Comparison of ENCODE assay signal across 8 cellular contexts in the genomic region with DNA sequence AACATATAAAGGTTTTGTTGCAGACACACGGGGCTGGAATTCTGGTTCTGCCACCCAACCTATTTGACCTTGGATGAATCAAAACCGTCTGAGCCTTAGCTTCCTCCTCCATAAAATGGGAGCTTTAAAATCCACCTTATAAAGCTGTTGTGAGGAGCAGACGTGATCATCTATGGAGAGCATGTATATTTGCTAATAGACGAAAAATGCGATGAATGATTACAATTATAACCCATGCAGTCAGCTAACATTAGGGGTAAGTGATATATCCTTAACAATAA. TPM values are rescaled to one million over a fixed set of nuclear protein-coding genes. Genes with fewer than 3 reads are reported as not detected.
DNase-seq lines count a peak whose midpoint lies in the region; ATAC-seq and TF ChIP-seq lines count a peak whose summit lies in the region.

No MANE protein-coding gene starts in this region.

- H3K36me3 ChIP-seq in mesodermal cell (ENCODE audit: control insufficient read depth, insufficient read depth, low read length): no peaks in the 10 kb centered on the region

- peaks cover 37% of the 10 kb centered on the region for H3K4me1 Mint-ChIP-seq in stimulated activated naive CD8-positive, alpha-beta T cell treated with anti-CD3 and anti-CD28 coated beads, Interleukin-15, Interleukin-2, amounts not matched to agents 100 ng/mL and 50 ng/mL, for 24 hours (ENCODE audit: low read depth)

- H3K4me3 ChIP-seq in astrocyte of the cerebellum (ENCODE audit: low read depth, low read length): peak overlapping the region; percentile 89
- H3K4me3 ChIP-seq in mesodermal cell (ENCODE audit: extremely low read depth, insufficient read depth, low read length, poor library complexity, severe bottlenecking): peak overlapping the region; percentile 96

- H3K36me3 Mint-ChIP-seq in stimulated activated naive CD8-positive, alpha-beta T cell treated with anti-CD3 and anti-CD28 coated beads, Interleukin-15, Interleukin-2, amounts not matched to agents 100 ng/mL and 50 ng/mL, for 24 hours (ENCODE audit: low read depth): peaks cover 38% of the 10 kb centered on the region

- no peaks in the 10 kb centered on the region for H3K27me3 Mint-ChIP-seq in stimulated activated naive CD8-positive, alpha-beta T cell treated with anti-CD3 and anti-CD28 coated beads, Interleukin-15, Interleukin-2, amounts not matched to agents 100 ng/mL and 50 ng/mL, for 24 hours

- H3K9me3 ChIP-seq in mesodermal cell (ENCODE audit: control insufficient read depth, low read length): no peaks in the 10 kb centered on the region

- DNase-seq in stimulated activated naive CD8-positive, alpha-beta T cell treated with anti-CD3 and anti-CD28 coated beads, Interleukin-15, Interleukin-2, amounts not matched to agents 100 U/mL and 50 U/mL, for 24 hours: no peak
- DNase-seq in astrocyte of the cerebellum (ENCODE audit: low read depth) (no peak), anterior cingulate cortex (lab: John Stamatoyannopoulos, UW) (no peak), G401 (ENCODE audit: low spot score) (no peak), GM10266 (ENCODE audit: extremely low spot score) (no peak)

- no peak overlapping the region for H3K27ac ChIP-seq in mesodermal cell (ENCODE audit: low read depth, low read length, severe bottlenecking)

- ATAC-seq in stimulated activated naive CD8-positive, alpha-beta T cell treated with anti-CD3 and anti-CD28 coated beads, Interleukin-15, Interleukin-2, amounts not matched to agents 100 U/mL and 50 U/mL, for 24 hours: no peak
- no peak for ATAC-seq in GM18873 (IDR thresholded peaks at IDR 0.05; ENCODE audit: low FRiP score, unreplicated experiment)

- peaks cover 6% of the 10 kb centered on the region for H3K4me1 ChIP-seq in mesodermal cell (ENCODE audit: control insufficient read depth, insufficient read depth, low read length, poor library complexity, severe bottlenecking)

- H3K4me3 Mint-ChIP-seq in stimulated activated naive CD8-positive, alpha-beta T cell treated with anti-CD3 and anti-CD28 coated beads, Interleukin-15, Interleukin-2, amounts not matched to agents 100 ng/mL and 50 ng/mL, for 24 hours: peak overlapping the region; percentile 96

- H3K9me3 Mint-ChIP-seq in stimulated activated naive CD8-positive, alpha-beta T cell treated with anti-CD3 and anti-CD28 coated beads, Interleukin-15, Interleukin-2, amounts not matched to agents 100 ng/mL and 50 ng/mL, for 24 hours: no peaks in the 10 kb centered on the region

- in situ Hi-C loops in astrocyte of the cerebellum (cut with HindIII; ENCODE audit: low sequenced_read_pairs): no loop called here
- in situ Hi-C loops in G401 (cut with HindIII; ENCODE audit: low sequenced_read_pairs): no loop called here

- H3K27ac Mint-ChIP-seq in stimulated activated naive CD8-positive, alpha-beta T cell treated with anti-CD3 and anti-CD28 coated beads, Interleukin-15, Interleukin-2, amounts not matched to agents 100 ng/mL and 50 ng/mL, for 24 hours: peak overlapping the region; percentile 97

- TF ChIP-seq CTCF in astrocyte of the cerebellum (IDR thresholded peaks at IDR 0.05; ENCODE audit: low read depth, low read length, missing control alignments): no peak
- no peak for TF ChIP-seq CTCF in GM10266 (IDR thresholded peaks at IDR 0.05; ENCODE audit: control insufficient read depth, insufficient read depth, low read depth, missing control alignments)

- WGBS in mesodermal cell (ENCODE audit: insufficient coverage in 2 of 2), 2 experiments: 50 to 83% methylated on average over 1 to 2 of the region's 5 CpGs

RNA-seq across cellular contexts. Expression of a gene that starts 0.6 kb away (rescaled TPM):
- 43.2 TPM for polyA plus RNA-seq in mesodermal cell (2013, experiment 1 of 2)
- polyA plus RNA-seq in mesodermal cell (2013, experiment 2 of 2): 40.7 TPM
- 27.3 and 42.6 TPM in 2 replicates for total RNA-seq in G401 (2014; rRNA removed; shearing (Covaris generic))
